7 cellular contexts compared by ENCODE assay signal in the genomic region with DNA sequence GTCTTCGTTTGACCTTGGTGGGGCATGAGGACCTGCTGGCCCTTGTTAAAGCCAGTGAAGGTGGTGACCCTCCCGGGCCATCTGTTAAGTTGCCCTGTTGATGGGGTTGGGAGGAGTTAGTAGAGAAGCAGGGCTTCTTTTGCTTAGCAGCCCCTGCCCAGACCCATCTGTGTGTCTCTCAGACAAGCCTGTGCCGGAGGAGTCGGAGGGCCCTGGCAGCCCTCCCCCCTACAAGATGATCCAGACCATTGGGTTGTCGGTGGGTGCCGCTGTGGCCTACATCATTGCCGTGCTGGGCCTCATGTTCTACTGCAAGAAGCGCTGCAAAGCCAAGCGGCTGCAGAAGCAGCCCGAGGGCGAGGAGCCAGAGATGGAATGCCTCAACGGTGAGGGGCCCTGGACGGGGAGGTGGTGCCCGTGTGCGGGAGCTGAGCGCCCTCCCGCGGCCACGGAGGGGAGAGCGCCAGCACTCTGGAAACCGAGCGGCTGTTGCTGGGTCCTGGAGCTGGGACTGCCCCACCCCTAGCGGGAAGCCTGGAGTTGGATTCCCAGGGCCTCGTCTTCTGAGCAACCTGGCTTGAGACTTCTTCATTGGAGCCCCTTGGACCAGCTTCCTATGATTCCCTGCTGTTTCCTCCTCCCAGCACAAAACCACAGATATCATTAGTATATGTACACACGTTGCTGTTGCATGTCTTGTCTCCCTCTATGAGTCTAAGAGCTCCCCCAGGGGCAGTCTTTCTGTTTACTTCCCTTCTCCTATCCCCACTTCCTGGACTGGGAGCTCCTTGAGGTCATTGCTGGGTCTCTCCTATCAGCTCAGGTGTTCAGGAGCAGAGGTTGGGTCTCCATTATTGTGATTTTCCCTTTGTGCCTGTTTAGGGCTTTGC. TPM values are rescaled to one million over a fixed set of nuclear protein-coding genes. Genes with fewer than 3 reads are reported as not detected.
A peak's percentile ranks its signal among the peaks of the same experiment; 100 is the strongest.
DNase-seq lines count a peak whose midpoint lies in the region; FAIRE-seq and TF ChIP-seq lines count a peak whose summit lies in the region.

No MANE protein-coding gene starts in this region.

- H4K20me1 ChIP-seq in OCI-LY1 (ENCODE audit: insufficient read depth, low read length) = no peaks in the 10 kb centered on the region

- no peak overlapping the region for H2AFZ ChIP-seq in OCI-LY1 (ENCODE audit: low read length)

- H3K4me3 ChIP-seq in OCI-LY1 (ENCODE audit: low read depth, low read length, poor library complexity, severe bottlenecking) (no peak overlapping the region), epithelial cell of proximal tubule (ENCODE audit: low read depth, low read length) (no peak overlapping the region), mucosa of rectum (ENCODE audit: low read length in 2 of 2) (peak overlapping the region in 1 of 2 donors; percentile 37)

- H3K27ac ChIP-seq in OCI-LY1 (ENCODE audit: low read depth, low read length, poor library complexity, severe bottlenecking) (no peak overlapping the region), mucosa of rectum (ENCODE audit: low read depth in 2 of 2, low read length in 2 of 2) (no peak overlapping the region)

- no peaks in the 10 kb centered on the region for H3F3A ChIP-seq in OCI-LY1 (ENCODE audit: insufficient read depth, low read length)

- no peaks in the 10 kb centered on the region for H3K79me2 ChIP-seq in OCI-LY1 (ENCODE audit: insufficient read depth, low read length)

- H3K36me3 ChIP-seq in OCI-LY1 (ENCODE audit: insufficient read depth, low read length) = no peaks in the 10 kb centered on the region
- H3K36me3 ChIP-seq in mucosa of rectum (ENCODE audit: control insufficient read depth in 2 of 2, insufficient read depth in 2 of 2, low read length in 2 of 2) = no peaks in the 10 kb centered on the region

- DNase-seq in GM18507 (ENCODE audit: extremely low spot score, insufficient read length, low read depth) (peak; percentile 79), HTR-8/SVneo (ENCODE audit: insufficient read length, low spot score) (peak; percentile 95), activated T-cell treated with anti-CD3 and anti-CD28 coated beads for 4 hours (peak; percentile 59), epithelial cell of proximal tubule (ENCODE audit: low read depth) (no peak)
- peak; percentile 43 for DNase-seq in stimulated activated CD8-positive, alpha-beta memory T cell treated with anti-CD3 and anti-CD28 coated beads, Interleukin-4, amount 100 ng/mL, for 4 hours (ENCODE audit: low read depth in 2 of 2, low spot score in 1 of 2)

- TF ChIP-seq CTCF in OCI-LY1 (IDR thresholded peaks at IDR 0.05; ENCODE audit: low read length) (peak; percentile 89), epithelial cell of proximal tubule (conservative IDR thresholded peaks at IDR 0.05; ENCODE audit: low read depth, low read length) (peak; percentile 91)

- H3K9me3 ChIP-seq in OCI-LY1 (ENCODE audit: low read length) (no peaks in the 10 kb centered on the region), mucosa of rectum (ENCODE audit: control insufficient read depth in 2 of 2, low read length in 2 of 2) (no peaks in the 10 kb centered on the region)

- H3K9ac ChIP-seq in OCI-LY1 (ENCODE audit: low read length) (no peak overlapping the region; the same call in 1 of the 2 replicates), mucosa of rectum (ENCODE audit: low read depth in 1 of 2, low read length in 2 of 2) (peak overlapping the region; percentile 11 to 20)

- H3K4me2 ChIP-seq in OCI-LY1 (ENCODE audit: low read length) = peak overlapping the region; percentile 45

- H3K27me3 ChIP-seq in OCI-LY1 (ENCODE audit: insufficient read depth, low read length) (no peaks in the 10 kb centered on the region), mucosa of rectum (ENCODE audit: control insufficient read depth in 2 of 2, insufficient read depth in 2 of 2, low read length in 2 of 2) (no peaks in the 10 kb centered on the region)

- FAIRE-seq in GM18507 (lab: Jason Lieb, UNC) (peak; percentile 75), HTR-8/SVneo (lab: Jason Lieb, UNC) (peak; percentile 33)

- peaks cover 9% of the 10 kb centered on the region for H3K4me1 ChIP-seq in OCI-LY1 (ENCODE audit: insufficient read depth, low read length, severe bottlenecking)
- H3K4me1 ChIP-seq in mucosa of rectum (ENCODE audit: control insufficient read depth in 2 of 2, insufficient read depth in 2 of 2, low read length in 2 of 2) = peaks cover 2 to 6% of the 10 kb centered on the region in 2 donors

- H3K9me2 ChIP-seq in OCI-LY1 (ENCODE audit: low read depth, low read length) = no peaks in the 10 kb centered on the region

RNA-seq across cellular contexts. Expression of gene SRF, which starts 27.6 kb away (rescaled TPM):
- 25.0 and 33.9 TPM in 2 replicates for total RNA-seq in epithelial cell of proximal tubule

RNA-seq across cellular contexts. Expression of gene CUL9, which starts 38.5 kb away (rescaled TPM):
- 17.8 and 18.4 TPM in 2 replicates for total RNA-seq in epithelial cell of proximal tubule
